ENCODE assay signal across 11 cellular contexts in genomic region chr6:37576336-37576737, GRCh38.
DNase-seq lines count a peak whose midpoint lies in the region; ATAC-seq and TF ChIP-seq lines count a peak whose summit lies in the region.
"Had no signal": no experiment of that assay in that cellular context is flagged by ENCODE, and none has a peak within 500 bp of the region (broad histone marks: within the 10 kb centered on the region; RNA-seq: fewer than 3 reads in every experiment).

No MANE protein-coding gene starts in this region.

- H3K79me2 ChIP-seq in mammary epithelial cell (ENCODE audit: insufficient read depth, low read length) = no peaks in the 10 kb centered on the region

- peak overlapping the region; percentile 38 for H3K18ac ChIP-seq in neuronal stem cell (ENCODE audit: low read length)

- no peaks in the 10 kb centered on the region for H3K9me3 ChIP-seq in mammary epithelial cell (replicated peaks; ENCODE audit: insufficient read depth, low read length)
- H3K9me3 ChIP-seq in neuronal stem cell (replicated peaks in 1 of 2; ENCODE audit: control insufficient read depth in 2 of 2, insufficient read depth in 1 of 2, low read depth in 1 of 2, low read length in 2 of 2) = no peaks in the 10 kb centered on the region

- H2BK15ac ChIP-seq in neuronal stem cell (ENCODE audit: low read length) = peak overlapping the region; percentile 6

- in situ Hi-C loops in mammary epithelial cell (cut with MboI; ENCODE audit: low sequenced_read_pairs in 2 of 2) = no loop called here

- H4K20me1 ChIP-seq in mammary epithelial cell (ENCODE audit: insufficient read depth, low read length) = no peaks in the 10 kb centered on the region

- H4K91ac ChIP-seq in neuronal stem cell (ENCODE audit: low read depth, low read length, poor library complexity) = peak overlapping the region; percentile 56

- H3K9ac ChIP-seq in mammary epithelial cell (ENCODE audit: insufficient read depth, low read length) (no peak overlapping the region), neuronal stem cell (ENCODE audit: low read depth, low read length, poor library complexity) (peak overlapping the region; percentile 64)

- no peak overlapping the region for H2BK120ac ChIP-seq in neuronal stem cell (ENCODE audit: low read depth, low read length)

- CTCF ChIA-PET in mammary epithelial cell (lab: Charles Lee; ENCODE audit: low non-redundant PET) = no interaction called here

- WGBS in mammary epithelial cell (ENCODE audit: low coverage, missing lambda C conversion rate) = 71% methylated on average over 7 of the region's 7 CpGs
- WGBS in neuronal stem cell (ENCODE audit: extremely low coverage in 2 of 2, insufficient read length in 2 of 2, insufficient replicate concordance in 1 of 2), 2 donors = no CpG with 5 or more reads among the region's 7 CpGs

- H3K27ac ChIP-seq in mammary epithelial cell (ENCODE audit: insufficient read depth, low read depth, low read length) (no peak overlapping the region), neuronal stem cell (replicated peaks; ENCODE audit: low read length) (no peak overlapping the region)

- H3K4ac ChIP-seq in neuronal stem cell (ENCODE audit: low read length) = peak overlapping the region; percentile 86

- no peaks in the 10 kb centered on the region for H3K79me1 ChIP-seq in neuronal stem cell (ENCODE audit: low read depth, low read length)

- H2BK5ac ChIP-seq in neuronal stem cell (ENCODE audit: low read length) = no peak overlapping the region

- H4K8ac ChIP-seq in neuronal stem cell (ENCODE audit: low read depth, low read length) = peak overlapping the region; percentile 83

- no peak overlapping the region for H3K4me3 ChIP-seq in mammary epithelial cell (replicated peaks in 1 of 3; ENCODE audit: insufficient read depth in 1 of 3, low read depth in 2 of 3, low read length in 3 of 3)
- H3K4me3 ChIP-seq in neuronal stem cell (ENCODE audit: low read length in 2 of 2) = peak overlapping the region in 1 of 2 donors; percentile 21

- H3K14ac ChIP-seq in neuronal stem cell (ENCODE audit: low read length) = peak overlapping the region; percentile 87

- TF ChIP-seq CTCF in mammary epithelial cell (conservative IDR thresholded peaks at IDR 0.05 in 1 of 2, IDR thresholded peaks at IDR 0.05 in 1 of 2; ENCODE audit: extremely low read depth in 1 of 2, insufficient read depth in 1 of 2, low read depth in 1 of 2, low read length in 2 of 2) = no peak

- ATAC-seq in HG03520 (IDR thresholded peaks at IDR 0.05; ENCODE audit: unreplicated experiment) (no peak), HG03342 (IDR thresholded peaks at IDR 0.05; ENCODE audit: unreplicated experiment) (no peak), HG03095 (IDR thresholded peaks at IDR 0.05; ENCODE audit: unreplicated experiment) (no peak)

- dilution Hi-C loops in mammary epithelial cell (cut with HindIII; ENCODE audit: low sequenced_read_pairs) = no loop called here

- no peaks in the 10 kb centered on the region for H3K27me3 ChIP-seq in mammary epithelial cell (ENCODE audit: insufficient read depth, low read length)
- H3K27me3 ChIP-seq in neuronal stem cell (ENCODE audit: control insufficient read depth in 3 of 3, insufficient read depth in 3 of 3, low read depth in 1 of 3, low read length in 3 of 3) = peaks cover 0 to 16% (median 0%) of the 10 kb centered on the region in 3 experiments

- no peak overlapping the region for H2AFZ ChIP-seq in mammary epithelial cell (ENCODE audit: low read depth, low read length)
- no peak overlapping the region for H2AFZ ChIP-seq in neuronal stem cell (ENCODE audit: low read length)

- H3K36me3 ChIP-seq in mammary epithelial cell (ENCODE audit: insufficient read depth, low read length) (no peaks in the 10 kb centered on the region), neuronal stem cell (replicated peaks in 1 of 2; ENCODE audit: control insufficient read depth in 2 of 2, insufficient read depth in 2 of 2, low read length in 2 of 2) (no peaks in the 10 kb centered on the region)

- H3K4me2 ChIP-seq in mammary epithelial cell (ENCODE audit: insufficient read depth, low read depth, low read length) (no peak overlapping the region), neuronal stem cell (ENCODE audit: insufficient read depth, low read length, poor library complexity, severe bottlenecking) (no peak overlapping the region)

- DNase-seq in EH (ENCODE audit: low read depth) (peak; percentile 86), M059J (ENCODE audit: low read depth) (peak; percentile 100), mammary epithelial cell (peak; percentile 84), neuronal stem cell (ENCODE audit: low spot score) (no peak), NCI-H1417 treated with DMSO at 0.1 percent for 48 hours (lab: John Stamatoyannopoulos, UW) (no peak)
- DNase-seq: activated B cell treated with CpG ODN at 0.5 μM for 24 hours, dermis blood vessel endothelial cell, DMS153 had no signal

- H2BK12ac ChIP-seq in neuronal stem cell (ENCODE audit: low read length) = no peak overlapping the region

- peak overlapping the region; percentile 4 for H3K23ac ChIP-seq in neuronal stem cell (ENCODE audit: low read depth, low read length, poor library complexity)

- peak overlapping the region; percentile 81 for H2AK5ac ChIP-seq in neuronal stem cell (ENCODE audit: low read depth, low read length)

- BruUV-seq in mammary epithelial cell (replicated peaks; lab: Mats Ljungman, UMichigan) = no TSS peak

- intact Hi-C loops in mammary epithelial cell (cut with micrococcal nuclease) = no loop called here

- H3K4me1 ChIP-seq in mammary epithelial cell (ENCODE audit: insufficient read depth, low read length) = peaks cover 20% of the 10 kb centered on the region
- peaks cover 10 to 11% of the 10 kb centered on the region in 2 donors for H3K4me1 ChIP-seq in neuronal stem cell (ENCODE audit: control insufficient read depth in 2 of 2, insufficient read depth in 1 of 2, low read depth in 1 of 2, low read length in 2 of 2)

Comparison
In these comparisons a context has a peak if more than half of its experiments do, and no peak if none do; other contexts are left out.
1. DNase-seq: peak in EH (single experiment), M059J (single experiment) and mammary epithelial cell (single experiment); none in neuronal stem cell (single experiment) and NCI-H1417 treated with DMSO at 0.1 percent for 48 hours (single experiment).